1 cellular context compared by ENCODE assay signal in genomic region chr17:37676115-37676925, GRCh38.
TF ChIP-seq lines count a peak whose summit lies in the region.

No MANE protein-coding gene starts in this region.

TF ChIP-seq in HepG2, 621 proteins besides CTCF, POLR2A, EP300 and RAD21 (continued from another document and continues in another):
- TF ChIP-seq ZBTB25 (CRISPR knock-in tag; IDR thresholded peaks at IDR 0.05) (no peak), PITX1 (CRISPR knock-in tag; IDR thresholded peaks at IDR 0.05) (peak; percentile 44), KAT2B (IDR thresholded peaks at IDR 0.05; ENCODE audit: borderline replicate concordance, low read depth, low read length) (peak; percentile 78), ZNF282 (IDR thresholded peaks at IDR 0.05; ENCODE audit: partially characterized antibody) (no peak), TP53 (CRISPR knock-in tag; conservative IDR thresholded peaks at IDR 0.05) (no peak; the same call in 1 of the 2 replicates), ZNF460 (CRISPR knock-in tag; IDR thresholded peaks at IDR 0.05; ENCODE audit: borderline replicate concordance) (no peak; the same call in 1 of the 2 replicates), BCL3 (CRISPR knock-in tag; IDR thresholded peaks at IDR 0.05) (peak; percentile 49; the same call in 1 of the 2 replicates), ZNF883 (CRISPR knock-in tag; IDR thresholded peaks at IDR 0.05; ENCODE audit: not compliant biosample characterization) (peak; percentile 45), HNF4A (CRISPR knock-in tag; IDR thresholded peaks at IDR 0.05) (peak; percentile 86), YY1 (IDR thresholded peaks at IDR 0.05; ENCODE audit: insufficient read depth, insufficient replicate concordance, low read depth, low read length) (no peak), EZH2 (conservative IDR thresholded peaks at IDR 0.05; ENCODE audit: low read depth, low read length) (no peak), TAF1 (CRISPR knock-in tag; IDR thresholded peaks at IDR 0.05) (peak; percentile 19; the same call in 1 of the 2 replicates), NBN (conservative IDR thresholded peaks at IDR 0.05) (no peak), ZNF207 (IDR thresholded peaks at IDR 0.05; ENCODE audit: borderline replicate concordance) (no peak), FOXK1 (CRISPR knock-in tag; IDR thresholded peaks at IDR 0.05; ENCODE audit: borderline replicate concordance, low read depth) (peak; percentile 91), ZMYM2 (CRISPR knock-in tag; IDR thresholded peaks at IDR 0.05) (no peak), MAFK (conservative IDR thresholded peaks at IDR 0.05 in 1 of 2, IDR thresholded peaks at IDR 0.05 in 1 of 2; ENCODE audit: low read length in 2 of 2) (no peak), SP2 (CRISPR knock-in tag; IDR thresholded peaks at IDR 0.05) (no peak), HOXA3 (CRISPR knock-in tag; IDR thresholded peaks at IDR 0.05) (peak; percentile 67; the same call in 1 of the 2 replicates), EHMT2 (IDR thresholded peaks at IDR 0.05; ENCODE audit: borderline replicate concordance, low read depth, low read length) (no peak; the same call in 1 of the 2 replicates), ZNF784 (CRISPR knock-in tag; IDR thresholded peaks at IDR 0.05; ENCODE audit: borderline replicate concordance) (peak; percentile 42; the same call in 1 of the 2 replicates), ZNF790 (CRISPR knock-in tag; IDR thresholded peaks at IDR 0.05; ENCODE audit: borderline replicate concordance) (no peak), NFRKB (IDR thresholded peaks at IDR 0.05) (no peak), TBX3 (IDR thresholded peaks at IDR 0.05; ENCODE audit: borderline replicate concordance) (peak; percentile 33; the same call in 1 of the 2 replicates), MEIS2 (CRISPR knock-in tag; IDR thresholded peaks at IDR 0.05) (peak; percentile 88), ZNF709 (CRISPR knock-in tag; IDR thresholded peaks at IDR 0.05) (no peak), EEA1 (CRISPR knock-in tag; IDR thresholded peaks at IDR 0.05; ENCODE audit: borderline replicate concordance) (no peak), DDIT3 (CRISPR knock-in tag; IDR thresholded peaks at IDR 0.05) (no peak; the same call in 1 of the 2 replicates), ZNF580 (CRISPR knock-in tag; IDR thresholded peaks at IDR 0.05; ENCODE audit: borderline replicate concordance, low read depth) (peak; percentile 48; the same call in 1 of the 2 replicates), ETS1 (CRISPR knock-in tag; IDR thresholded peaks at IDR 0.05) (no peak), LCORL (IDR thresholded peaks at IDR 0.05) (no peak), LCORL (CRISPR knock-in tag; IDR thresholded peaks at IDR 0.05) (peak; percentile 17), ZNF776 (CRISPR knock-in tag; IDR thresholded peaks at IDR 0.05) (no peak), ZNF616 (CRISPR knock-in tag; IDR thresholded peaks at IDR 0.05; ENCODE audit: low read depth) (no peak), HNRNPUL1 (IDR thresholded peaks at IDR 0.05; ENCODE audit: low read depth, low read length) (no peak), PATZ1 (CRISPR knock-in tag; IDR thresholded peaks at IDR 0.05) (peak; percentile 61), AGO1 (IDR thresholded peaks at IDR 0.05; ENCODE audit: low read depth, low read length, poor library complexity, severe bottlenecking) (no peak), PHF20 (CRISPR knock-in tag; IDR thresholded peaks at IDR 0.05) (no peak), CHD4 (IDR thresholded peaks at IDR 0.05; ENCODE audit: borderline replicate concordance, low read length) (no peak)
- TF ChIP-seq, protein P1, sequence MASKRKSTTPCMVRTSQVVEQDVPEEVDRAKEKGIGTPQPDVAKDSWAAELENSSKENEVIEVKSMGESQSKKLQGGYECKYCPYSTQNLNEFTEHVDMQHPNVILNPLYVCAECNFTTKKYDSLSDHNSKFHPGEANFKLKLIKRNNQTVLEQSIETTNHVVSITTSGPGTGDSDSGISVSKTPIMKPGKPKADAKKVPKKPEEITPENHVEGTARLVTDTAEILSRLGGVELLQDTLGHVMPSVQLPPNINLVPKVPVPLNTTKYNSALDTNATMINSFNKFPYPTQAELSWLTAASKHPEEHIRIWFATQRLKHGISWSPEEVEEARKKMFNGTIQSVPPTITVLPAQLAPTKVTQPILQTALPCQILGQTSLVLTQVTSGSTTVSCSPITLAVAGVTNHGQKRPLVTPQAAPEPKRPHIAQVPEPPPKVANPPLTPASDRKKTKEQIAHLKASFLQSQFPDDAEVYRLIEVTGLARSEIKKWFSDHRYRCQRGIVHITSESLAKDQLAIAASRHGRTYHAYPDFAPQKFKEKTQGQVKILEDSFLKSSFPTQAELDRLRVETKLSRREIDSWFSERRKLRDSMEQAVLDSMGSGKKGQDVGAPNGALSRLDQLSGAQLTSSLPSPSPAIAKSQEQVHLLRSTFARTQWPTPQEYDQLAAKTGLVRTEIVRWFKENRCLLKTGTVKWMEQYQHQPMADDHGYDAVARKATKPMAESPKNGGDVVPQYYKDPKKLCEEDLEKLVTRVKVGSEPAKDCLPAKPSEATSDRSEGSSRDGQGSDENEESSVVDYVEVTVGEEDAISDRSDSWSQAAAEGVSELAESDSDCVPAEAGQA (IDR thresholded peaks at IDR 0.05; ENCODE audit: low read depth), result no peak
- TF ChIP-seq, protein P1 (CRISPR knock-in tag; IDR thresholded peaks at IDR 0.05; ENCODE audit: borderline replicate concordance), result no peak
- TF ChIP-seq, protein P2, sequence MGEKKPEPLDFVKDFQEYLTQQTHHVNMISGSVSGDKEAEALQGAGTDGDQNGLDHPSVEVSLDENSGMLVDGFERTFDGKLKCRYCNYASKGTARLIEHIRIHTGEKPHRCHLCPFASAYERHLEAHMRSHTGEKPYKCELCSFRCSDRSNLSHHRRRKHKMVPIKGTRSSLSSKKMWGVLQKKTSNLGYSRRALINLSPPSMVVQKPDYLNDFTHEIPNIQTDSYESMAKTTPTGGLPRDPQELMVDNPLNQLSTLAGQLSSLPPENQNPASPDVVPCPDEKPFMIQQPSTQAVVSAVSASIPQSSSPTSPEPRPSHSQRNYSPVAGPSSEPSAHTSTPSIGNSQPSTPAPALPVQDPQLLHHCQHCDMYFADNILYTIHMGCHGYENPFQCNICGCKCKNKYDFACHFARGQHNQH (CRISPR knock-in tag; IDR thresholded peaks at IDR 0.05), result 0 out of 2 replicates have a peak, but pooled peaks have one; percentile 18
- TF ChIP-seq, protein P3, sequence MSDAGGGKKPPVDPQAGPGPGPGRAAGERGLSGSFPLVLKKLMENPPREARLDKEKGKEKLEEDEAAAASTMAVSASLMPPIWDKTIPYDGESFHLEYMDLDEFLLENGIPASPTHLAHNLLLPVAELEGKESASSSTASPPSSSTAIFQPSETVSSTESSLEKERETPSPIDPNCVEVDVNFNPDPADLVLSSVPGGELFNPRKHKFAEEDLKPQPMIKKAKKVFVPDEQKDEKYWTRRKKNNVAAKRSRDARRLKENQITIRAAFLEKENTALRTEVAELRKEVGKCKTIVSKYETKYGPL (CRISPR knock-in tag; IDR thresholded peaks at IDR 0.05), result peak; percentile 84; the same call in 1 of the 2 replicates
- TF ChIP-seq, protein P4, sequence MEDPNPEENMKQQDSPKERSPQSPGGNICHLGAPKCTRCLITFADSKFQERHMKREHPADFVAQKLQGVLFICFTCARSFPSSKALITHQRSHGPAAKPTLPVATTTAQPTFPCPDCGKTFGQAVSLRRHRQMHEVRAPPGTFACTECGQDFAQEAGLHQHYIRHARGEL (CRISPR knock-in tag; IDR thresholded peaks at IDR 0.05), result no peak
- TF ChIP-seq, protein P5, sequence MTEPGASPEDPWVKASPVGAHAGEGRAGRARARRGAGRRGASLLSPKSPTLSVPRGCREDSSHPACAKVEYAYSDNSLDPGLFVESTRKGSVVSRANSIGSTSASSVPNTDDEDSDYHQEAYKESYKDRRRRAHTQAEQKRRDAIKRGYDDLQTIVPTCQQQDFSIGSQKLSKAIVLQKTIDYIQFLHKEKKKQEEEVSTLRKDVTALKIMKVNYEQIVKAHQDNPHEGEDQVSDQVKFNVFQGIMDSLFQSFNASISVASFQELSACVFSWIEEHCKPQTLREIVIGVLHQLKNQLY (CRISPR knock-in tag; IDR thresholded peaks at IDR 0.05), result peak; percentile 74
- TF ChIP-seq, protein P6, sequence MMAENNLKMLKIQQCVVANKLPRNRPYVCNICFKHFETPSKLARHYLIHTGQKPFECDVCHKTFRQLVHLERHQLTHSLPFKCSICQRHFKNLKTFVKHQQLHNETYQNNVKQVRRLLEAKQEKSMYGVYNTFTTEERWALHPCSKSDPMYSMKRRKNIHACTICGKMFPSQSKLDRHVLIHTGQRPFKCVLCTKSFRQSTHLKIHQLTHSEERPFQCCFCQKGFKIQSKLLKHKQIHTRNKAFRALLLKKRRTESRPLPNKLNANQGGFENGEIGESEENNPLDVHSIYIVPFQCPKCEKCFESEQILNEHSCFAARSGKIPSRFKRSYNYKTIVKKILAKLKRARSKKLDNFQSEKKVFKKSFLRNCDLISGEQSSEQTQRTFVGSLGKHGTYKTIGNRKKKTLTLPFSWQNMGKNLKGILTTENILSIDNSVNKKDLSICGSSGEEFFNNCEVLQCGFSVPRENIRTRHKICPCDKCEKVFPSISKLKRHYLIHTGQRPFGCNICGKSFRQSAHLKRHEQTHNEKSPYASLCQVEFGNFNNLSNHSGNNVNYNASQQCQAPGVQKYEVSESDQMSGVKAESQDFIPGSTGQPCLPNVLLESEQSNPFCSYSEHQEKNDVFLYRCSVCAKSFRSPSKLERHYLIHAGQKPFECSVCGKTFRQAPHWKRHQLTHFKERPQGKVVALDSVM (CRISPR knock-in tag; IDR thresholded peaks at IDR 0.05), result no peak
